8 cellular contexts compared by ENCODE assay signal in genomic region chr12:27331299-27331926, GRCh38. TPM values are rescaled to one million over a fixed set of nuclear protein-coding genes. Genes with fewer than 3 reads are reported as not detected.
A peak's percentile ranks its signal among the peaks of the same experiment; 100 is the strongest.
DNase-seq lines count a peak whose midpoint lies in the region; ATAC-seq, FAIRE-seq and TF ChIP-seq lines count a peak whose summit lies in the region.

No MANE protein-coding gene starts in this region.

- peak; percentile 94 for FAIRE-seq in A549 (lab: Jason Lieb, UNC)

- H3K9me3 ChIP-seq in A549 (no peaks in the 10 kb centered on the region), smooth muscle cell (replicated peaks; ENCODE audit: low read depth) (no peaks in the 10 kb centered on the region)

- no peak overlapping the region for H2AFZ ChIP-seq in smooth muscle cell (ENCODE audit: low read depth)

- DNase-seq in A549 (ENCODE audit: low read depth in 1 of 2, low spot score in 1 of 2) (peak; percentile 64 to 83), SW480 (ENCODE audit: low spot score) (peak; percentile 96), fibroblast of gingiva (ENCODE audit: low read depth) (peak; percentile 79), smooth muscle cell (lab: John Stamatoyannopoulos, UW; ENCODE audit: unreplicated experiment) (no peak), NCI-H345 treated with DMSO at 0.1 percent for 48 hours (lab: John Stamatoyannopoulos, UW; ENCODE audit: unreplicated experiment) (no peak), DMS153 (lab: John Stamatoyannopoulos, UW) (no peak)

- H3F3A ChIP-seq in smooth muscle cell (ENCODE audit: low read depth), result peaks cover 24% of the 10 kb centered on the region

- 7% methylated on average over 7 of the region's 7 CpGs for WGBS in A549 (ENCODE audit: missing lambda C conversion rate)
- whole genome bisulfite sequencing in smooth muscle cell (ENCODE audit: low lambda C conversion rate), result 21% methylated on average over 7 of the region's 7 CpGs

- no peak for TF ChIP-seq POLR2A in A549 (IDR thresholded peaks at IDR 0.05; ENCODE audit: low read length)

- TF ChIP-seq CTCF in A549 (IDR thresholded peaks at IDR 0.05), result no peak
- TF ChIP-seq CTCF in smooth muscle cell (IDR thresholded peaks at IDR 0.05; ENCODE audit: borderline replicate concordance, insufficient read depth, poor library complexity, severe bottlenecking), result no peak

- no peaks in the 10 kb centered on the region for H3K36me3 ChIP-seq in smooth muscle cell (ENCODE audit: low read depth)

- H3K27ac ChIP-seq in A549, result peak overlapping the region; percentile 70 to 92
- peak overlapping the region; percentile 97 for H3K27ac ChIP-seq in smooth muscle cell (ENCODE audit: low read depth)

- H3K4me1 ChIP-seq in A549, result peaks cover 43% of the 10 kb centered on the region
- peaks cover 16% of the 10 kb centered on the region for H3K4me1 ChIP-seq in smooth muscle cell (ENCODE audit: low read depth)

- H3K27me3 ChIP-seq in smooth muscle cell (ENCODE audit: low read depth), result peaks cover 13% of the 10 kb centered on the region

- ATAC-seq in A549 (peak; percentile 57 to 77), GM18511 (IDR thresholded peaks at IDR 0.05; ENCODE audit: unreplicated experiment) (peak; percentile 40), HG03097 (IDR thresholded peaks at IDR 0.05; ENCODE audit: low FRiP score, unreplicated experiment) (peak; percentile 37)

- H3K79me2 ChIP-seq in smooth muscle cell (ENCODE audit: low read depth), result peaks cover 7% of the 10 kb centered on the region

- TF ChIP-seq EP300 in A549 (IDR thresholded peaks at IDR 0.05), result no peak

- POLR2A ChIA-PET in A549 (lab: Yijun Ruan, JAX), result interaction anchor here (0.7 to 1.3 kb wide), 3 partner anchors 13 to 193 kb away, joined by 4 to 7 read pairs (median 5); partner anchors contain the start of gene PPFIBP1

- peak overlapping the region; percentile 77 for H3K4me3 ChIP-seq in A549
- H3K4me3 ChIP-seq in smooth muscle cell, result peak overlapping the region; percentile 67

- TF ChIP-seq RAD21 in A549 (conservative IDR thresholded peaks at IDR 0.05 in 1 of 2, IDR thresholded peaks at IDR 0.05 in 1 of 2), result no peak

- H4K20me1 ChIP-seq in smooth muscle cell (ENCODE audit: low read depth), result no peaks in the 10 kb centered on the region

- CTCF ChIA-PET in A549 (lab: Yijun Ruan, JAX), result interaction anchor here (0.8 to 1.2 kb wide), 4 partner anchors 9 to 315 kb away, joined by 3 read pairs; no protein-coding TSS in a partner anchor

- H3K9ac ChIP-seq in smooth muscle cell (ENCODE audit: low read depth), result peak overlapping the region; percentile 74

- H3K4me2 ChIP-seq in A549 (peak overlapping the region; percentile 92), smooth muscle cell (peak overlapping the region; percentile 86)

TF ChIP-seq in A549, 52 proteins besides CTCF, POLR2A, EP300 and RAD21:
- TF ChIP-seq PHF8 (IDR thresholded peaks at IDR 0.05; ENCODE audit: borderline replicate concordance, low read depth) (no peak), CEBPB (IDR thresholded peaks at IDR 0.05) (peak; percentile 12 to 84; a peak in 2 of 4 replicates), NR3C1 (IDR thresholded peaks at IDR 0.05) (no peak), JUN (IDR thresholded peaks at IDR 0.05) (peak in 1 of 2 experiments; percentile 44; a peak in 2 of 5 replicates), JUNB (IDR thresholded peaks at IDR 0.05) (peak; percentile 46; the same call in 1 of the 2 replicates), ATOH8 (CRISPR knock-in tag; IDR thresholded peaks at IDR 0.05; ENCODE audit: low read depth) (no peak), HEYL (CRISPR knock-in tag; IDR thresholded peaks at IDR 0.05) (no peak), FOSL2 (IDR thresholded peaks at IDR 0.05) (no peak; the same call in 1 of the 2 replicates), FOSL2 (CRISPR knock-in tag; IDR thresholded peaks at IDR 0.05) (peak; percentile 82), ZC3H11A (IDR thresholded peaks at IDR 0.05) (no peak), KDM1A (IDR thresholded peaks at IDR 0.05; ENCODE audit: low read depth) (no peak), POLR2AphosphoS2 (conservative IDR thresholded peaks at IDR 0.05; ENCODE audit: low read length) (no peak), ZFP36 (IDR thresholded peaks at IDR 0.05; ENCODE audit: borderline replicate concordance, partially characterized antibody) (peak; percentile 0), HMGXB4 (CRISPR knock-in tag; IDR thresholded peaks at IDR 0.05; ENCODE audit: borderline replicate concordance) (no peak)
TF ChIP-seq in A549: peak in this region for 5.

RNA-seq across cellular contexts. Expression of gene BMAL2, which starts 1.2 kb away (rescaled TPM):
- polyA plus RNA-seq in A549 (2011; rRNA removed) (16.6 and 23.1 TPM in 2 replicates), A549 (2017; fragmentation: RNase III; extraction: RNeasy Plus Mini Kit Qiagen cat#74134 plus additional on column Dnase treatment) (13.5 to 19.9 TPM (median 15.1 TPM) in 3 replicates), smooth muscle cell (5.1 and 6.2 TPM in 2 replicates)
- polyA plus RNA-seq in A549 (2012; cell fraction: cytosol; rRNA removed), result 5.0 and 5.5 TPM in 2 replicates
- polyA plus RNA-seq in A549 (2012; cell fraction: nucleus; rRNA removed), result 2.3 and 3.6 TPM in 2 replicates
- polyA minus RNA-seq in A549 (2011; rRNA and poly(A)+ RNA removed), result 11.6 and 13.8 TPM in 2 replicates
- 13.3 and 13.6 TPM in 2 replicates for total RNA-seq in smooth muscle cell

Comparison
In these comparisons a context has a peak if more than half of its experiments do, and no peak if none do; other contexts are left out.
1. DNase-seq: peak in A549 (2 of 2), SW480 (single experiment) and fibroblast of gingiva (single experiment); none in smooth muscle cell (single experiment), NCI-H345 treated with DMSO at 0.1 percent for 48 hours (single experiment) and DMS153 (single experiment).
2. Peak in every context shown above with its lines, with median percentiles within 50 percentile points of each other: ATAC-seq.